ENCODE assay signal across 30 cellular contexts in the genomic region with DNA sequence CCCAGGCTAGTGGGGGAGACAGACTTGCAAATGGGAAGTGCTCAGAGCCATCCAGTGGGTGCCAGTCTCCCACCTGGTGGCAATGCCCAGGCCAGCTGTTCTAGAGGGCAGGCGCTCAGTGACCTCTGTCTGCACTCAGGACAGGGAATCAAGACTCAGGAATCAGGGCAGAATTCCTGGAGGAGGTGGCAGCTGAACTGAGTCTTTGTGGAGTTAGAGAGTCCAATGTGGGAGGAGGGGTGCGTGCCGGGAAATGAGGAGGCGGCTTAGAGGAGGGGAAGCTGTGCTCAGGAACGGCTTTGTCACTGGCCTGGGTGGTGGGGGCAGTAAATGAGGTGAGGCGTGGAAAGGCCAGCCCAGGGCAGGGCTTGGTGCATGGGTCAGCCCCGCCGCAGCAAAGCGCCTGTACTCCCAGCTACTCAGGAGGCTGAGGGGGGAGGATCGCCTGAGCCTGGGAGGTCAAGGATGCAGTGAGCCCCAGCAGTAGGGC. TPM values are rescaled to one million over a fixed set of nuclear protein-coding genes. Genes with fewer than 3 reads are reported as not detected.
A peak's percentile ranks its signal among the peaks of the same experiment; 100 is the strongest.
DNase-seq lines count a peak whose midpoint lies in the region; ATAC-seq and TF ChIP-seq lines count a peak whose summit lies in the region.
"Had no signal": no experiment of that assay in that cellular context is flagged by ENCODE, and none has a peak within 500 bp of the region (broad histone marks: within the 10 kb centered on the region; RNA-seq: fewer than 3 reads in every experiment).

No MANE protein-coding gene starts in this region.

- no peak overlapping the region for H4K91ac ChIP-seq in neuronal stem cell (ENCODE audit: low read depth, low read length, poor library complexity)

- H2BK12ac ChIP-seq in neuronal stem cell (ENCODE audit: low read length): no peak overlapping the region

- peak overlapping the region; percentile 50 for H2AK5ac ChIP-seq in neuronal stem cell (ENCODE audit: low read depth, low read length)

- H3K4me3 ChIP-seq in neuronal stem cell (ENCODE audit: low read length in 2 of 2) (no peak overlapping the region), GM23338 (no peak overlapping the region)
- H3K4me3 ChIP-seq: breast epithelium, esophagus squamous epithelium, heart right ventricle, vagina had no signal

- peak overlapping the region; percentile 17 for H3K23ac ChIP-seq in neuronal stem cell (ENCODE audit: low read depth, low read length, poor library complexity)

- H4K20me1 ChIP-seq in GM23338 (replicated peaks; ENCODE audit: insufficient read depth): no peaks in the 10 kb centered on the region

- CTCF ChIA-PET in activated CD4-positive, alpha-beta memory T cell treated with anti-CD3 and anti-CD28 coated beads for 36 hours (lab: Charles Lee): no interaction called here
- CTCF ChIA-PET in activated CD4-positive, alpha-beta memory T cell treated with anti-CD3 and anti-CD28 coated beads, Interleukin-2, amount 10 ng/mL, durations not matched to agents 7 days and 5 days (lab: Charles Lee): no interaction called here

- no peak overlapping the region for H2BK120ac ChIP-seq in neuronal stem cell (ENCODE audit: low read depth, low read length)

- H2BK5ac ChIP-seq in neuronal stem cell (ENCODE audit: low read length): no peak overlapping the region

- H3K27me3 ChIP-seq in neuronal stem cell (ENCODE audit: control insufficient read depth in 3 of 3, insufficient read depth in 3 of 3, low read depth in 1 of 3, low read length in 3 of 3) (peaks cover 0 to 12% (median 0%) of the 10 kb centered on the region in 3 experiments), GM23338 (ENCODE audit: insufficient read depth) (no peaks in the 10 kb centered on the region)
- H3K27me3 ChIP-seq: breast epithelium, esophagus squamous epithelium, heart right ventricle, vagina had no signal

- H3F3A ChIP-seq in GM23338 (replicated peaks; ENCODE audit: low read depth): no peaks in the 10 kb centered on the region

- H3K27ac Mint-ChIP-seq in activated CD4-positive, alpha-beta memory T cell treated with anti-CD3 and anti-CD28 coated beads for 36 hours: no peak overlapping the region
- H3K27ac Mint-ChIP-seq in activated CD4-positive, alpha-beta memory T cell treated with anti-CD3 and anti-CD28 coated beads, Interleukin-2, amount 10 ng/mL, durations not matched to agents 7 days and 5 days: no peak overlapping the region
- H3K27ac Mint-ChIP-seq in type B pancreatic cell (peak overlapping the region; percentile 16), GM23338 (no peak overlapping the region)
- H3K27ac Mint-ChIP-seq: memory B cell; stimulated activated memory B cell treated with anti-CD40 and anti-IgM and Interleukin-4, amounts not matched to agents 10 μg/mL and 1 μg/mL and 100 μg/mL, for 72 hours; T-helper 17 cell had no signal

- H3K27ac ChIP-seq in neuronal stem cell (replicated peaks; ENCODE audit: low read length): no peak overlapping the region
- H3K27ac ChIP-seq in GM23338 (ENCODE audit: low read depth): no peak overlapping the region
- H3K27ac ChIP-seq: breast epithelium, esophagus squamous epithelium, heart right ventricle, vagina had no signal

- H2AFZ ChIP-seq in neuronal stem cell (ENCODE audit: low read length) (no peak overlapping the region), GM23338 (no peak overlapping the region)

- H2BK15ac ChIP-seq in neuronal stem cell (ENCODE audit: low read length): no peak overlapping the region

- peaks cover 11% of the 10 kb centered on the region for H3K27me3 Mint-ChIP-seq in activated CD4-positive, alpha-beta memory T cell treated with anti-CD3 and anti-CD28 coated beads for 36 hours
- H3K27me3 Mint-ChIP-seq in activated CD4-positive, alpha-beta memory T cell treated with anti-CD3 and anti-CD28 coated beads, Interleukin-2, amount 10 ng/mL, durations not matched to agents 7 days and 5 days: peaks cover 18% of the 10 kb centered on the region
- H3K27me3 Mint-ChIP-seq in type B pancreatic cell (peaks cover 22% of the 10 kb centered on the region), GM23338 (ENCODE audit: insufficient read depth, low read depth, poor library complexity) (peaks cover 12% of the 10 kb centered on the region)

- H3K4me3 Mint-ChIP-seq in activated CD4-positive, alpha-beta memory T cell treated with anti-CD3 and anti-CD28 coated beads for 36 hours: no peak overlapping the region
- no peak overlapping the region for H3K4me3 Mint-ChIP-seq in activated CD4-positive, alpha-beta memory T cell treated with anti-CD3 and anti-CD28 coated beads, Interleukin-2, amount 10 ng/mL, durations not matched to agents 7 days and 5 days
- H3K4me3 Mint-ChIP-seq in type B pancreatic cell: no peak overlapping the region
- H3K4me3 Mint-ChIP-seq in GM23338: no peak overlapping the region
- H3K4me3 Mint-ChIP-seq: activated T-cell treated with anti-CD3 and anti-CD28 coated beads, Interleukin-2, amount 50 U/mL, for 4 hours; CD4-positive, CD25-positive, alpha-beta regulatory T cell; memory B cell; stimulated activated memory B cell treated with anti-CD40 and anti-IgM and Interleukin-4, amounts not matched to agents 10 μg/mL and 1 μg/mL and 100 μg/mL, for 72 hours; T-helper 17 cell had no signal

- no peak overlapping the region for H3K4ac ChIP-seq in neuronal stem cell (ENCODE audit: low read length)

- H3K4me1 Mint-ChIP-seq in activated CD4-positive, alpha-beta memory T cell treated with anti-CD3 and anti-CD28 coated beads for 36 hours (ENCODE audit: low read depth): no peaks in the 10 kb centered on the region
- no peaks in the 10 kb centered on the region for H3K4me1 Mint-ChIP-seq in activated CD4-positive, alpha-beta memory T cell treated with anti-CD3 and anti-CD28 coated beads, Interleukin-2, amount 10 ng/mL, durations not matched to agents 7 days and 5 days
- peaks cover 43% of the 10 kb centered on the region for H3K4me1 Mint-ChIP-seq in type B pancreatic cell (ENCODE audit: unreplicated experiment)
- peaks cover 3% of the 10 kb centered on the region; the same call in 1 of the 3 replicates for H3K4me1 Mint-ChIP-seq in GM23338
- H3K4me1 Mint-ChIP-seq: CD4-positive, CD25-positive, alpha-beta regulatory T cell; stimulated activated memory B cell treated with anti-CD40 and anti-IgM and Interleukin-4, amounts not matched to agents 10 μg/mL and 1 μg/mL and 100 μg/mL, for 72 hours had no signal

- no peaks in the 10 kb centered on the region for H3K9me3 Mint-ChIP-seq in activated CD4-positive, alpha-beta memory T cell treated with anti-CD3 and anti-CD28 coated beads for 36 hours
- no peaks in the 10 kb centered on the region for H3K9me3 Mint-ChIP-seq in activated CD4-positive, alpha-beta memory T cell treated with anti-CD3 and anti-CD28 coated beads, Interleukin-2, amount 10 ng/mL, durations not matched to agents 7 days and 5 days
- no peaks in the 10 kb centered on the region for H3K9me3 Mint-ChIP-seq in type B pancreatic cell
- no peaks in the 10 kb centered on the region for H3K9me3 Mint-ChIP-seq in GM23338
- H3K9me3 Mint-ChIP-seq: activated T-cell treated with anti-CD3 and anti-CD28 coated beads, Interleukin-2, amount 50 U/mL, for 4 hours; CD4-positive, CD25-positive, alpha-beta regulatory T cell; memory B cell; stimulated activated memory B cell treated with anti-CD40 and anti-IgM and Interleukin-4, amounts not matched to agents 10 μg/mL and 1 μg/mL and 100 μg/mL, for 72 hours had no signal

- intact Hi-C loops in activated CD4-positive, alpha-beta memory T cell treated with anti-CD3 and anti-CD28 coated beads for 36 hours (cut with micrococcal nuclease): no loop called here

- H3K14ac ChIP-seq in neuronal stem cell (ENCODE audit: low read length): no peak overlapping the region

- no peak overlapping the region for H4K8ac ChIP-seq in neuronal stem cell (ENCODE audit: low read depth, low read length)

- no peak overlapping the region for H3K9ac ChIP-seq in neuronal stem cell (ENCODE audit: low read depth, low read length, poor library complexity)

- peak; percentile 4 for DNase-seq in activated CD4-positive, alpha-beta memory T cell treated with anti-CD3 and anti-CD28 coated beads for 36 hours
- DNase-seq in activated CD4-positive, alpha-beta memory T cell treated with anti-CD3 and anti-CD28 coated beads, Interleukin-2, amount 10 ng/mL, durations not matched to agents 7 days and 5 days: no peak
- DNase-seq in ecto neural progenitor cell (ENCODE audit: low spot score) (peak; percentile 50), neuronal stem cell (ENCODE audit: low spot score) (no peak), type B pancreatic cell (ENCODE audit: extremely low spot score, unreplicated experiment) (no peak), NCI-H2227 treated with DMSO at 0.1 percent for 48 hours (lab: John Stamatoyannopoulos, UW) (no peak), GM23338 (ENCODE audit: low spot score) (no peak)
- DNase-seq in stimulated activated CD4-positive, alpha-beta T cell treated with anti-CD3 and anti-CD28 coated beads, Interleukin-4, amount 100 ng/mL, for 24 hours: no peak
- DNase-seq: activated naive CD4-positive, alpha-beta T cell; activated T-cell treated with anti-CD3 and anti-CD28 coated beads, Interleukin-2, amount 50 U/mL, for 4 hours; amniotic stem cell; CD4-positive, CD25-positive, alpha-beta regulatory T cell; esophagus squamous epithelium; foreskin melanocyte; heart right ventricle; NCI-H1417 treated with DMSO at 0.1 percent for 48 hours; NCI-H2081; NCI-H345; NCI-H748 treated with DMSO at 0.1 percent for 48 hours; occipital lobe; retina; RPMI8226; stimulated activated CD4-positive, alpha-beta T cell treated with anti-CD3 and anti-CD28 coated beads, Interleukin-4, amount 100 ng/mL, for 4 hours; T-helper 17 cell had no signal

- H3K18ac ChIP-seq in neuronal stem cell (ENCODE audit: low read length): peak overlapping the region; percentile 5

- H3K9me2 ChIP-seq in GM23338 (ENCODE audit: insufficient read depth): no peaks in the 10 kb centered on the region

- H3K4me2 ChIP-seq in neuronal stem cell (ENCODE audit: insufficient read depth, low read length, poor library complexity, severe bottlenecking) (no peak overlapping the region), GM23338 (no peak overlapping the region)

- H3K4me1 ChIP-seq in neuronal stem cell (ENCODE audit: control insufficient read depth in 2 of 2, insufficient read depth in 1 of 2, low read depth in 1 of 2, low read length in 2 of 2): peaks cover 0 to 14% of the 10 kb centered on the region in 2 donors
- H3K4me1 ChIP-seq in GM23338 (ENCODE audit: insufficient read depth): no peaks in the 10 kb centered on the region

- H3K9me3 ChIP-seq in neuronal stem cell (replicated peaks in 1 of 2; ENCODE audit: control insufficient read depth in 2 of 2, insufficient read depth in 1 of 2, low read depth in 1 of 2, low read length in 2 of 2): no peaks in the 10 kb centered on the region
- H3K9me3 ChIP-seq: breast epithelium, esophagus squamous epithelium, heart right ventricle, vagina had no signal

- H3K79me2 ChIP-seq in GM23338 (replicated peaks; ENCODE audit: insufficient read depth): no peaks in the 10 kb centered on the region

- TF ChIP-seq CTCF in type B pancreatic cell (conservative IDR thresholded peaks at IDR 0.05) (no peak), GM23338 (conservative IDR thresholded peaks at IDR 0.05; ENCODE audit: low read depth in 2 of 2) (no peak)

- no peaks in the 10 kb centered on the region for H3K36me3 Mint-ChIP-seq in activated CD4-positive, alpha-beta memory T cell treated with anti-CD3 and anti-CD28 coated beads for 36 hours
- H3K36me3 Mint-ChIP-seq in activated CD4-positive, alpha-beta memory T cell treated with anti-CD3 and anti-CD28 coated beads, Interleukin-2, amount 10 ng/mL, durations not matched to agents 7 days and 5 days (ENCODE audit: low read depth): no peaks in the 10 kb centered on the region
- no peaks in the 10 kb centered on the region for H3K36me3 Mint-ChIP-seq in type B pancreatic cell
- H3K36me3 Mint-ChIP-seq in GM23338 (ENCODE audit: low read depth): no peaks in the 10 kb centered on the region
- H3K36me3 Mint-ChIP-seq: CD4-positive, CD25-positive, alpha-beta regulatory T cell; memory B cell; stimulated activated memory B cell treated with anti-CD40 and anti-IgM and Interleukin-4, amounts not matched to agents 10 μg/mL and 1 μg/mL and 100 μg/mL, for 72 hours had no signal

- POLR2A ChIA-PET in activated CD4-positive, alpha-beta memory T cell treated with anti-CD3 and anti-CD28 coated beads for 36 hours (lab: Charles Lee): no interaction called here
- POLR2A ChIA-PET in activated CD4-positive, alpha-beta memory T cell treated with anti-CD3 and anti-CD28 coated beads, Interleukin-2, amount 10 ng/mL, durations not matched to agents 7 days and 5 days (lab: Charles Lee): no interaction called here

- WGBS in neuronal stem cell (ENCODE audit: extremely low coverage in 2 of 2, insufficient read length in 2 of 2, insufficient replicate concordance in 1 of 2), 2 donors: no CpG with 5 or more reads among the region's 10 CpGs

- no peaks in the 10 kb centered on the region for H3K79me1 ChIP-seq in neuronal stem cell (ENCODE audit: low read depth, low read length)

- H3K36me3 ChIP-seq in neuronal stem cell (replicated peaks in 1 of 2; ENCODE audit: control insufficient read depth in 2 of 2, insufficient read depth in 2 of 2, low read length in 2 of 2) (no peaks in the 10 kb centered on the region), GM23338 (ENCODE audit: insufficient read depth) (no peaks in the 10 kb centered on the region)
- H3K36me3 ChIP-seq: breast epithelium, esophagus squamous epithelium, heart right ventricle, vagina had no signal

- ATAC-seq in GM23338: no peak
- ATAC-seq: activated T-cell treated with anti-CD3 and anti-CD28 coated beads, Interleukin-2, amount 50 U/mL, for 4 hours; stimulated activated memory B cell treated with anti-CD40 and anti-IgM and Interleukin-4, amounts not matched to agents 10 μg/mL and 1 μg/mL and 100 μg/mL, for 72 hours; T-helper 17 cell had no signal

RNA-seq across cellular contexts. Expression of gene SORCS2, which starts 31.3 kb away (rescaled TPM):
- under 1 TPM; 0.07 TPM for total RNA-seq in activated CD4-positive, alpha-beta memory T cell treated with anti-CD3 and anti-CD28 coated beads for 36 hours
- under 1 TPM; 0.10 to 0.18 TPM for total RNA-seq in activated CD4-positive, alpha-beta memory T cell treated with anti-CD3 and anti-CD28 coated beads, Interleukin-2, amount 10 ng/mL, durations not matched to agents 7 days and 5 days
- polyA plus RNA-seq in neuronal stem cell (2013, experiment 1 of 2): 2.9 TPM
- polyA plus RNA-seq in neuronal stem cell (2013, experiment 2 of 2): 2.9 TPM
- total RNA-seq in type B pancreatic cell (ENCODE audit: low replicate concordance): 13.4 and 24.0 TPM in 2 replicates
- total RNA-seq in GM23338 (2014; rRNA removed; shearing (Covaris generic)): 2.4 and 8.3 TPM in 2 replicates
- 0.30 and 0.47 TPM in 2 replicates for polyA plus RNA-seq in GM23338 (2016; fragmentation: Nextera tagmentation; extraction: Ambion mirVana)
- total RNA-seq: activated CD8-positive, alpha-beta memory T cell treated with anti-CD3 and anti-CD28 coated beads for 36 hours; CD4-positive, CD25-positive, alpha-beta regulatory T cell; SK-MEL-5; T-helper 17 cell had no signal
- polyA plus RNA-seq: CD4-positive, CD25-positive, alpha-beta regulatory T cell had no signal

Comparison
In these comparisons a context has a peak if more than half of its experiments do, and no peak if none do; other contexts are left out.
1. DNase-seq: peak in activated CD4-positive, alpha-beta memory T cell treated with anti-CD3 and anti-CD28 coated beads for 36 hours (single experiment) and ecto neural progenitor cell (single experiment); none in activated CD4-positive, alpha-beta memory T cell treated with anti-CD3 and anti-CD28 coated beads, Interleukin-2, amount 10 ng/mL, durations not matched to agents 7 days and 5 days (single experiment), neuronal stem cell (single experiment), type B pancreatic cell (single experiment), NCI-H2227 treated with DMSO at 0.1 percent for 48 hours (single experiment), stimulated activated CD4-positive, alpha-beta T cell treated with anti-CD3 and anti-CD28 coated beads, Interleukin-4, amount 100 ng/mL, for 24 hours (single experiment) and GM23338 (single experiment).